Comparison of ENCODE assay signal across 13 cellular contexts in genomic region chr3:87287025-87287424, GRCh38. TPM values are rescaled to one million over a fixed set of nuclear protein-coding genes. Genes with fewer than 3 reads are reported as not detected.
A peak's percentile ranks its signal among the peaks of the same experiment; 100 is the strongest.
DNase-seq lines count a peak whose midpoint lies in the region; ATAC-seq, FAIRE-seq and TF ChIP-seq lines count a peak whose summit lies in the region.
"Had no signal": no experiment of that assay in that cellular context is flagged by ENCODE, and none has a peak within 500 bp of the region (broad histone marks: within the 10 kb centered on the region; RNA-seq: fewer than 3 reads in every experiment).

No MANE protein-coding gene starts in this region.

- no peaks in the 10 kb centered on the region for H3K36me3 Mint-ChIP-seq in natural killer cell treated with Interleukin-12 subunit alpha and Interleukin-12 subunit beta and Interleukin-15 and Interleukin-18, amount 100 ng/mL, for 72 hours
- H3K36me3 Mint-ChIP-seq in natural killer cell = no peaks in the 10 kb centered on the region

- H3K36me3 ChIP-seq in mammary epithelial cell (ENCODE audit: insufficient read depth, low read length) = no peaks in the 10 kb centered on the region
- H3K36me3 ChIP-seq: vagina had no signal

- FAIRE-seq in urothelium cell line (lab: Jason Lieb, UNC) = no peak

- no peaks in the 10 kb centered on the region for H3K79me2 ChIP-seq in mammary epithelial cell (ENCODE audit: insufficient read depth, low read length)

- peaks cover 2% of the 10 kb centered on the region for H3K27me3 ChIP-seq in mammary epithelial cell (ENCODE audit: insufficient read depth, low read length)
- H3K27me3 ChIP-seq: vagina had no signal

- 50% methylated on average over 1 of the region's 1 CpG for WGBS in mammary epithelial cell (ENCODE audit: low coverage, missing lambda C conversion rate)

- CTCF ChIA-PET in mammary epithelial cell (lab: Charles Lee; ENCODE audit: low non-redundant PET) = no interaction called here

- H3K9me3 Mint-ChIP-seq in natural killer cell treated with Interleukin-12 subunit alpha and Interleukin-12 subunit beta and Interleukin-15 and Interleukin-18, amount 100 ng/mL, for 72 hours = no peaks in the 10 kb centered on the region
- H3K9me3 Mint-ChIP-seq in natural killer cell = no peaks in the 10 kb centered on the region

- H3K9ac ChIP-seq in mammary epithelial cell (ENCODE audit: insufficient read depth, low read length) = no peak overlapping the region

- dilution Hi-C loops in mammary epithelial cell (cut with HindIII; ENCODE audit: low sequenced_read_pairs) = no loop called here

- in situ Hi-C loops in mammary epithelial cell (cut with MboI; ENCODE audit: low sequenced_read_pairs in 2 of 2) = no loop called here

- H3K9me3 ChIP-seq in mammary epithelial cell (replicated peaks; ENCODE audit: insufficient read depth, low read length) = no peaks in the 10 kb centered on the region
- H3K9me3 ChIP-seq: vagina had no signal

- BruUV-seq in mammary epithelial cell (replicated peaks; lab: Mats Ljungman, UMichigan) = no TSS peak

- no peak overlapping the region for H2AFZ ChIP-seq in mammary epithelial cell (ENCODE audit: low read depth, low read length)

- no peaks in the 10 kb centered on the region for H4K20me1 ChIP-seq in mammary epithelial cell (ENCODE audit: insufficient read depth, low read length)

- peak in 1 of 2 donors; percentile 58 for ATAC-seq in natural killer cell treated with Interleukin-12 subunit alpha and Interleukin-12 subunit beta and Interleukin-15 and Interleukin-18, amount 100 ng/mL, for 72 hours
- ATAC-seq in natural killer cell (no peak), HG03039 (IDR thresholded peaks at IDR 0.05; ENCODE audit: unreplicated experiment) (peak; percentile 82)
- ATAC-seq: HCT116 had no signal

- DNase-seq in natural killer cell treated with Interleukin-12 subunit alpha and Interleukin-12 subunit beta and Interleukin-15 and Interleukin-18, amount 100 ng/mL, for 72 hours (ENCODE audit: low spot score) = no peak
- DNase-seq in natural killer cell (no peak), mammary epithelial cell (peak; percentile 70), pons (ENCODE audit: low spot score) (no peak), SHP77 treated with DMSO at 0.1 percent for 48 hours (lab: John Stamatoyannopoulos, UW) (no peak), inferior parietal cortex (ENCODE audit: extremely low spot score) (no peak), urothelium cell line (ENCODE audit: low spot score) (no peak)
- DNase-seq: NCI-H510A treated with DMSO at 0.1 percent for 48 hours had no signal

- intact Hi-C loops in natural killer cell (cut with micrococcal nuclease) = no loop called here
- intact Hi-C loops in mammary epithelial cell (cut with micrococcal nuclease) = no loop called here

- peak overlapping the region in 1 of 2 donors; percentile 11 for H3K27ac Mint-ChIP-seq in natural killer cell treated with Interleukin-12 subunit alpha and Interleukin-12 subunit beta and Interleukin-15 and Interleukin-18, amount 100 ng/mL, for 72 hours
- no peak overlapping the region for H3K27ac Mint-ChIP-seq in natural killer cell

- H3K4me3 Mint-ChIP-seq in natural killer cell treated with Interleukin-12 subunit alpha and Interleukin-12 subunit beta and Interleukin-15 and Interleukin-18, amount 100 ng/mL, for 72 hours = peak overlapping the region; percentile 10
- H3K4me3 Mint-ChIP-seq in natural killer cell = no peak overlapping the region

- TF ChIP-seq CTCF in natural killer cell (IDR thresholded peaks at IDR 0.05) = no peak
- TF ChIP-seq CTCF in mammary epithelial cell (conservative IDR thresholded peaks at IDR 0.05 in 1 of 2, IDR thresholded peaks at IDR 0.05 in 1 of 2; ENCODE audit: extremely low read depth in 1 of 2, insufficient read depth in 1 of 2, low read depth in 1 of 2, low read length in 2 of 2) = no peak

- H3K4me3 ChIP-seq in mammary epithelial cell (replicated peaks in 1 of 3; ENCODE audit: insufficient read depth in 1 of 3, low read depth in 2 of 3, low read length in 3 of 3) = no peak overlapping the region
- H3K4me3 ChIP-seq: vagina had no signal

- peaks cover 0 to 5% of the 10 kb centered on the region in 2 donors for H3K4me1 Mint-ChIP-seq in natural killer cell treated with Interleukin-12 subunit alpha and Interleukin-12 subunit beta and Interleukin-15 and Interleukin-18, amount 100 ng/mL, for 72 hours (ENCODE audit: low read depth in 2 of 2)
- H3K4me1 Mint-ChIP-seq in natural killer cell = no peaks in the 10 kb centered on the region

- no peak overlapping the region for H3K4me2 ChIP-seq in mammary epithelial cell (ENCODE audit: insufficient read depth, low read depth, low read length)

- no peaks in the 10 kb centered on the region for H3K4me1 ChIP-seq in mammary epithelial cell (ENCODE audit: insufficient read depth, low read length)
- H3K4me1 ChIP-seq: vagina had no signal

- H3K27ac ChIP-seq in mammary epithelial cell (ENCODE audit: insufficient read depth, low read depth, low read length) = no peak overlapping the region
- H3K27ac ChIP-seq: vagina had no signal

- peaks cover 3 to 25% of the 10 kb centered on the region in 2 donors for H3K27me3 Mint-ChIP-seq in natural killer cell treated with Interleukin-12 subunit alpha and Interleukin-12 subunit beta and Interleukin-15 and Interleukin-18, amount 100 ng/mL, for 72 hours
- peaks cover 0 to 16% of the 10 kb centered on the region in 2 donors for H3K27me3 Mint-ChIP-seq in natural killer cell (ENCODE audit: low read depth in 2 of 2)

RNA-seq across cellular contexts. Expression of gene POU1F1, which starts 10.6 kb away (rescaled TPM):
- not detected for total RNA-seq in natural killer cell treated with Interleukin-12 subunit alpha and Interleukin-12 subunit beta and Interleukin-15 and Interleukin-18, amount 100 ng/mL, for 72 hours
- total RNA-seq in natural killer cell (not detected), mammary epithelial cell (not detected)
- polyA plus RNA-seq in mammary epithelial cell = not detected
- polyA minus RNA-seq in mammary epithelial cell = not detected
- total RNA-seq: omental fat pad; T-helper 1 cell treated with Interleukin-12 subunit alpha and Interleukin-12 subunit beta and Interleukin-4 antibody, amounts not matched to agents 30 ng/mL and 1 ng/mL, for 36 hours; vagina had no signal

RNA-seq across cellular contexts. Expression of gene CHMP2B, which starts 59.9 kb away (rescaled TPM):
- total RNA-seq in natural killer cell treated with Interleukin-12 subunit alpha and Interleukin-12 subunit beta and Interleukin-15 and Interleukin-18, amount 100 ng/mL, for 72 hours = 10 to 100 TPM; 29.8 to 29.9 TPM
- total RNA-seq in natural killer cell (10 to 100 TPM; 22.0 to 34.2 (median 29.1) TPM), mammary epithelial cell (10 to 100 TPM; 40.3 to 52.9 TPM)
- 31.0 TPM for polyA plus RNA-seq in mammary epithelial cell
- 19.7 TPM for polyA minus RNA-seq in mammary epithelial cell
